In genomic region chr19:18607222-18608101, GRCh38 we compare ENCODE assay signal across 2 cellular contexts.
TF ChIP-seq lines count a peak whose summit lies in the region.

No MANE protein-coding gene starts in this region.

TF ChIP-seq in A549, 52 proteins besides CTCF, POLR2A, EP300 and RAD21:
- TF ChIP-seq KDM5A (IDR thresholded peaks at IDR 0.05) = no peak
- no peak for TF ChIP-seq HEYL (CRISPR knock-in tag; IDR thresholded peaks at IDR 0.05)
- no peak for TF ChIP-seq CEBPB (IDR thresholded peaks at IDR 0.05)
- no peak for TF ChIP-seq CBX2 (IDR thresholded peaks at IDR 0.05; ENCODE audit: borderline replicate concordance, low read depth)
- TF ChIP-seq USF2 (IDR thresholded peaks at IDR 0.05) = no peak
- TF ChIP-seq PHF8 (IDR thresholded peaks at IDR 0.05; ENCODE audit: borderline replicate concordance, low read depth) = no peak
- no peak for TF ChIP-seq CHD4 (IDR thresholded peaks at IDR 0.05; ENCODE audit: borderline replicate concordance)
- no peak for TF ChIP-seq HOXB5 (CRISPR knock-in tag; IDR thresholded peaks at IDR 0.05)
- no peak for TF ChIP-seq ZC3H11A (IDR thresholded peaks at IDR 0.05)
- no peak for TF ChIP-seq HDAC2 (IDR thresholded peaks at IDR 0.05)
- TF ChIP-seq, protein P1, sequence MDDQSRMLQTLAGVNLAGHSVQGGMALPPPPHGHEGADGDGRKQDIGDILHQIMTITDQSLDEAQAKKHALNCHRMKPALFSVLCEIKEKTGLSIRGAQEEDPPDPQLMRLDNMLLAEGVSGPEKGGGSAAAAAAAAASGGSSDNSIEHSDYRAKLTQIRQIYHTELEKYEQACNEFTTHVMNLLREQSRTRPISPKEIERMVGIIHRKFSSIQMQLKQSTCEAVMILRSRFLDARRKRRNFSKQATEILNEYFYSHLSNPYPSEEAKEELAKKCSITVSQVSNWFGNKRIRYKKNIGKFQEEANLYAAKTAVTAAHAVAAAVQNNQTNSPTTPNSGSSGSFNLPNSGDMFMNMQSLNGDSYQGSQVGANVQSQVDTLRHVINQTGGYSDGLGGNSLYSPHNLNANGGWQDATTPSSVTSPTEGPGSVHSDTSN (IDR thresholded peaks at IDR 0.05) = no peak
- TF ChIP-seq EHMT2 (IDR thresholded peaks at IDR 0.05; ENCODE audit: low read depth) = no peak
- TF ChIP-seq EHF (CRISPR knock-in tag; IDR thresholded peaks at IDR 0.05) = no peak

TF ChIP-seq in GM12878, 131 proteins besides CTCF, POLR2A, EP300 and RAD21:
- no peak for TF ChIP-seq CBFB (IDR thresholded peaks at IDR 0.05; ENCODE audit: low read depth)
- peak; percentile 38 for TF ChIP-seq SUZ12 (IDR thresholded peaks at IDR 0.05; ENCODE audit: unreplicated experiment)
